Comparison of ENCODE assay signal across 2 cellular contexts in the genomic region with DNA sequence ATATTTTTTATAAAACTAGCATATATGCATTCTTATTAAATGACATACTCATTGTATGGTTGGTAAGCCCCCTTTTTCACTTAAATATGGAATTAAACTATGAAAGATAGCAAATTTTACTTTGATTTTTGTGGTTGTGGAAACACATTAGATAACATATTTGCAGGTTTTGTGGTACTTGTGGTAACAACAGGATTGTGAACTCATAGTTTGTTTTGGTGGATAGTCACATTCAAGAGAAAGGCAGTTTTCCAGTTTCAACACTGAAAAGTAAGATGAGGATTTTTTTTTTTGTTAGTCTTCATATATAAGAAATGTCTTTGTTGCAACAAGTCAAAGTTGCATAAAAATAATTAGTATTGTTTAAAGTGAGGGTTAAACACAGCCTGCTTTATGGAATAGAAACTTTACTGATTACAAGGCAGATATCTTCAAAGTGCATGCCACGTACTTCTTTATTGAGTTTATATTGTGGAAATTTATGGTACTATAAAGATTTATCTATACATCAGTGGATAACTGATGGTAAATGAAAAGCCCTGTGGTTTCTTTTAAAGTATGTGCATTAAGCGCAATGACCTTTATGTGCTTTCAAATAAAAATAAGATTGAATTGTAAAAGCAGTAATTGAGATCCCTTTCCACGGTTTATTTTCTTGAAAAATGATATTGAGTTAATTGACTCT.
TF ChIP-seq lines count a peak whose summit lies in the region.

No MANE protein-coding gene starts in this region.

TF ChIP-seq in SK-N-SH, 30 proteins besides CTCF, POLR2A, EP300 and RAD21 (continued from another document):
- no peak for TF ChIP-seq FOSL2 (IDR thresholded peaks at IDR 0.05; ENCODE audit: borderline replicate concordance, low read depth)
- TF ChIP-seq ELF1 (IDR thresholded peaks at IDR 0.05) = no peak
- TF ChIP-seq TCF12 (IDR thresholded peaks at IDR 0.05) = 0 out of 2 replicates have a peak, but pooled peaks have one; percentile 14
- no peak for TF ChIP-seq TAF1 (IDR thresholded peaks at IDR 0.05; ENCODE audit: borderline replicate concordance, low read depth, low read length)

TF ChIP-seq in SK-N-SH treated with all-trans-retinoic acid at 6 μM for 48 hours, 23 proteins besides CTCF, POLR2A, EP300 and RAD21:
- TF ChIP-seq, protein P1, sequence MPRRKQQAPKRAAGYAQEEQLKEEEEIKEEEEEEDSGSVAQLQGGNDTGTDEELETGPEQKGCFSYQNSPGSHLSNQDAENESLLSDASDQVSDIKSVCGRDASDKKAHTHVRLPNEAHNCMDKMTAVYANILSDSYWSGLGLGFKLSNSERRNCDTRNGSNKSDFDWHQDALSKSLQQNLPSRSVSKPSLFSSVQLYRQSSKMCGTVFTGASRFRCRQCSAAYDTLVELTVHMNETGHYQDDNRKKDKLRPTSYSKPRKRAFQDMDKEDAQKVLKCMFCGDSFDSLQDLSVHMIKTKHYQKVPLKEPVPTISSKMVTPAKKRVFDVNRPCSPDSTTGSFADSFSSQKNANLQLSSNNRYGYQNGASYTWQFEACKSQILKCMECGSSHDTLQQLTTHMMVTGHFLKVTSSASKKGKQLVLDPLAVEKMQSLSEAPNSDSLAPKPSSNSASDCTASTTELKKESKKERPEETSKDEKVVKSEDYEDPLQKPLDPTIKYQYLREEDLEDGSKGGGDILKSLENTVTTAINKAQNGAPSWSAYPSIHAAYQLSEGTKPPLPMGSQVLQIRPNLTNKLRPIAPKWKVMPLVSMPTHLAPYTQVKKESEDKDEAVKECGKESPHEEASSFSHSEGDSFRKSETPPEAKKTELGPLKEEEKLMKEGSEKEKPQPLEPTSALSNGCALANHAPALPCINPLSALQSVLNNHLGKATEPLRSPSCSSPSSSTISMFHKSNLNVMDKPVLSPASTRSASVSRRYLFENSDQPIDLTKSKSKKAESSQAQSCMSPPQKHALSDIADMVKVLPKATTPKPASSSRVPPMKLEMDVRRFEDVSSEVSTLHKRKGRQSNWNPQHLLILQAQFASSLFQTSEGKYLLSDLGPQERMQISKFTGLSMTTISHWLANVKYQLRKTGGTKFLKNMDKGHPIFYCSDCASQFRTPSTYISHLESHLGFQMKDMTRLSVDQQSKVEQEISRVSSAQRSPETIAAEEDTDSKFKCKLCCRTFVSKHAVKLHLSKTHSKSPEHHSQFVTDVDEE (CRISPR knock-in tag; IDR thresholded peaks at IDR 0.05) = no peak
- TF ChIP-seq, protein P2, sequence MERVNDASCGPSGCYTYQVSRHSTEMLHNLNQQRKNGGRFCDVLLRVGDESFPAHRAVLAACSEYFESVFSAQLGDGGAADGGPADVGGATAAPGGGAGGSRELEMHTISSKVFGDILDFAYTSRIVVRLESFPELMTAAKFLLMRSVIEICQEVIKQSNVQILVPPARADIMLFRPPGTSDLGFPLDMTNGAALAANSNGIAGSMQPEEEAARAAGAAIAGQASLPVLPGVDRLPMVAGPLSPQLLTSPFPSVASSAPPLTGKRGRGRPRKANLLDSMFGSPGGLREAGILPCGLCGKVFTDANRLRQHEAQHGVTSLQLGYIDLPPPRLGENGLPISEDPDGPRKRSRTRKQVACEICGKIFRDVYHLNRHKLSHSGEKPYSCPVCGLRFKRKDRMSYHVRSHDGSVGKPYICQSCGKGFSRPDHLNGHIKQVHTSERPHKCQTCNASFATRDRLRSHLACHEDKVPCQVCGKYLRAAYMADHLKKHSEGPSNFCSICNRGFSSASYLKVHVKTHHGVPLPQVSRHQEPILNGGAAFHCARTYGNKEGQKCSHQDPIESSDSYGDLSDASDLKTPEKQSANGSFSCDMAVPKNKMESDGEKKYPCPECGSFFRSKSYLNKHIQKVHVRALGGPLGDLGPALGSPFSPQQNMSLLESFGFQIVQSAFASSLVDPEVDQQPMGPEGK (CRISPR knock-in tag; IDR thresholded peaks at IDR 0.05; ENCODE audit: borderline replicate concordance) = no peak
- TF ChIP-seq GLIS3 (CRISPR knock-in tag; IDR thresholded peaks at IDR 0.05) (no peak), ZNF565 (CRISPR knock-in tag; conservative IDR thresholded peaks at IDR 0.05; ENCODE audit: low read depth) (no peak), ZNF8 (CRISPR knock-in tag; IDR thresholded peaks at IDR 0.05) (no peak), BACH2 (CRISPR knock-in tag; IDR thresholded peaks at IDR 0.05; ENCODE audit: borderline replicate concordance) (no peak), ARNTL (CRISPR knock-in tag; IDR thresholded peaks at IDR 0.05; ENCODE audit: borderline replicate concordance, low read depth) (no peak), TOX (CRISPR knock-in tag; IDR thresholded peaks at IDR 0.05; ENCODE audit: borderline replicate concordance) (no peak), ZC3H10 (CRISPR knock-in tag; IDR thresholded peaks at IDR 0.05) (no peak), ZFP30 (CRISPR knock-in tag; IDR thresholded peaks at IDR 0.05) (no peak), OSR1 (CRISPR knock-in tag; IDR thresholded peaks at IDR 0.05) (no peak), ZNF70 (CRISPR knock-in tag; IDR thresholded peaks at IDR 0.05) (no peak), PPARA (CRISPR knock-in tag; IDR thresholded peaks at IDR 0.05; ENCODE audit: borderline replicate concordance) (no peak)
- TF ChIP-seq, protein P3, sequence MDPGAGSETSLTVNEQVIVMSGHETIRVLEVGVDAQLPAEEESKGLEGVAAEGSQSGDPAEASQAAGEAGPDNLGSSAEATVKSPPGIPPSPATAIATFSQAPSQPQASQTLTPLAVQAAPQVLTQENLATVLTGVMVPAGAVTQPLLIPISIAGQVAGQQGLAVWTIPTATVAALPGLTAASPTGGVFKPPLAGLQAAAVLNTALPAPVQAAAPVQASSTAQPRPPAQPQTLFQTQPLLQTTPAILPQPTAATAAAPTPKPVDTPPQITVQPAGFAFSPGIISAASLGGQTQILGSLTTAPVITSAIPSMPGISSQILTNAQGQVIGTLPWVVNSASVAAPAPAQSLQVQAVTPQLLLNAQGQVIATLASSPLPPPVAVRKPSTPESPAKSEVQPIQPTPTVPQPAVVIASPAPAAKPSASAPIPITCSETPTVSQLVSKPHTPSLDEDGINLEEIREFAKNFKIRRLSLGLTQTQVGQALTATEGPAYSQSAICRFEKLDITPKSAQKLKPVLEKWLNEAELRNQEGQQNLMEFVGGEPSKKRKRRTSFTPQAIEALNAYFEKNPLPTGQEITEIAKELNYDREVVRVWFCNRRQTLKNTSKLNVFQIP (CRISPR knock-in tag; IDR thresholded peaks at IDR 0.05; ENCODE audit: borderline replicate concordance, low read depth) = no peak
- TF ChIP-seq, protein P4, sequence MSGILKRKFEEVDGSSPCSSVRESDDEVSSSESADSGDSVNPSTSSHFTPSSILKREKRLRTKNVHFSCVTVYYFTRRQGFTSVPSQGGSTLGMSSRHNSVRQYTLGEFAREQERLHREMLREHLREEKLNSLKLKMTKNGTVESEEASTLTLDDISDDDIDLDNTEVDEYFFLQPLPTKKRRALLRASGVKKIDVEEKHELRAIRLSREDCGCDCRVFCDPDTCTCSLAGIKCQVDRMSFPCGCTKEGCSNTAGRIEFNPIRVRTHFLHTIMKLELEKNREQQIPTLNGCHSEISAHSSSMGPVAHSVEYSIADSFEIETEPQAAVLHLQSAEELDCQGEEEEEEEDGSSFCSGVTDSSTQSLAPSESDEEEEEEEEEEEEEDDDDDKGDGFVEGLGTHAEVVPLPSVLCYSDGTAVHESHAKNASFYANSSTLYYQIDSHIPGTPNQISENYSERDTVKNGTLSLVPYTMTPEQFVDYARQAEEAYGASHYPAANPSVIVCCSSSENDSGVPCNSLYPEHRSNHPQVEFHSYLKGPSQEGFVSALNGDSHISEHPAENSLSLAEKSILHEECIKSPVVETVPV (CRISPR knock-in tag; IDR thresholded peaks at IDR 0.05) = no peak
- TF ChIP-seq, protein P5, sequence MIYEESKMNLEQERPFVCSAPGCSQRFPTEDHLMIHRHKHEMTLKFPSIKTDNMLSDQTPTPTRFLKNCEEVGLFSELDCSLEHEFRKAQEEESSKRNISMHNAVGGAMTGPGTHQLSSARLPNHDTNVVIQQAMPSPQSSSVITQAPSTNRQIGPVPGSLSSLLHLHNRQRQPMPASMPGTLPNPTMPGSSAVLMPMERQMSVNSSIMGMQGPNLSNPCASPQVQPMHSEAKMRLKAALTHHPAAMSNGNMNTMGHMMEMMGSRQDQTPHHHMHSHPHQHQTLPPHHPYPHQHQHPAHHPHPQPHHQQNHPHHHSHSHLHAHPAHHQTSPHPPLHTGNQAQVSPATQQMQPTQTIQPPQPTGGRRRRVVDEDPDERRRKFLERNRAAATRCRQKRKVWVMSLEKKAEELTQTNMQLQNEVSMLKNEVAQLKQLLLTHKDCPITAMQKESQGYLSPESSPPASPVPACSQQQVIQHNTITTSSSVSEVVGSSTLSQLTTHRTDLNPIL (CRISPR knock-in tag; IDR thresholded peaks at IDR 0.05; ENCODE audit: low read depth) = no peak
